Comparison of ENCODE assay signal across 8 cellular contexts in the genomic region with DNA sequence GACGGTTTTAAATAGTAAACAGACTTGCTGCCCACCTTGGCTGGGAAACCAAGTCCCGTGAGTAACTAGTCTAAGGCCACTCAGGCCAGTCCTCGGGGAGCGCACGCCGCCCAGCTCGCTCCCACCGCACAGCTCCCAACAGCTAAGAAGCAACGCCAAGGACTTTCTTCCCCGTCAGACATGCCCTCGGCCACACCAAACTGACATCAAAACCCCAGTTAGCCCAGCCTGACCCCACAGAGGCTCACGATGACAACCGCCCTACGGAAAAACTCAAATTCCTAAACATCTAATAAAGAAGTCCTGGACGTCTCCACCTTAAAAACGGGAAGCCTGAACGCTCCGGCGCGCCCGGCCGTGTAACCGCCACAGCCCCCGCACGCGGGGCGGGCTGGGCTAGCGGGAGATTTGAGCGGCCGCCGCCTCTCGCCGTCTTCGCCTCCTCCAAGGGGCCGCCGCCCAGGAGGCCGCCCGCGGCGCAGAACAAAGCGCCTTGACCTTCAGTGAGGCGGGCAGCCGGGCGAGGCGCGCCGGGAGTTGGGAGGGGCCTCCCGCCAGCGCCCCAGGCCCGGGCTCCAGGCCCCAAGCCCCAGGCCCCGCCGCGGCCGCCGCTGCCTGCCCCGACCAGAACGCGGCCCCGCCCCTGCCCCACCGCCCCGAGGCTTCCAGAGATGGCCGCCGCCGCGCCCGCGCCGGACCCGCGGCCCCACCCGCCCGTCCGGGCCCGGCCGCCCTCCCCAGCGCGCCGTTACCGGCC. TPM values are rescaled to one million over a fixed set of nuclear protein-coding genes. Genes with fewer than 3 reads are reported as not detected.
DNase-seq lines count a peak whose midpoint lies in the region; ATAC-seq and TF ChIP-seq lines count a peak whose summit lies in the region.

No MANE protein-coding gene starts in this region.

- H3K27ac ChIP-seq in BLaER1 treated with 17β-estradiol and CSF1 and Interleukin-3, amounts not matched to agents 10 nM and 100 nM = peak overlapping the region; percentile 69 to 96 (median 91)
- peak overlapping the region; percentile 81 for H3K27ac ChIP-seq in SJSA1
- H3K27ac ChIP-seq in duodenal mucosa (ENCODE audit: low read depth, low read length) = peak overlapping the region; percentile 94
- peak overlapping the region; percentile 80 to 97 for H3K27ac ChIP-seq in testis

- intact Hi-C loops in testis (cut with DNase I; ENCODE audit: low total_unique reads) = no loop called here

- peaks cover 5 to 23% (median 15%) of the 10 kb centered on the region in 11 experiments; a peak in 21 of 22 replicates for H3K36me3 ChIP-seq in BLaER1 treated with 17β-estradiol and CSF1 and Interleukin-3, amounts not matched to agents 10 nM and 100 nM
- H3K36me3 ChIP-seq in SJSA1 (peaks cover 38% of the 10 kb centered on the region), duodenal mucosa (ENCODE audit: control insufficient read depth in 1 of 2, insufficient read depth in 2 of 2, low read length in 2 of 2) (no peaks in the 10 kb centered on the region), testis (ENCODE audit: low read depth, missing control alignments) (no peaks in the 10 kb centered on the region)

- peak overlapping the region; percentile 74 to 89 (median 82) for H3K4me3 ChIP-seq in BLaER1 treated with 17β-estradiol and CSF1 and Interleukin-3, amounts not matched to agents 10 nM and 100 nM
- peak overlapping the region; percentile 93 for H3K4me3 ChIP-seq in SJSA1
- peak overlapping the region; percentile 84 to 94 for H3K4me3 ChIP-seq in duodenal mucosa (ENCODE audit: low read depth in 1 of 2, low read length in 2 of 2)
- peak overlapping the region; percentile 87 to 89 for H3K4me3 ChIP-seq in testis

- peaks cover 39 to 54% (median 49%) of the 10 kb centered on the region in 11 experiments for H4K20me1 ChIP-seq in BLaER1 treated with 17β-estradiol and CSF1 and Interleukin-3, amounts not matched to agents 10 nM and 100 nM

- peak overlapping the region; percentile 87 to 97 (median 94) for H3K9ac ChIP-seq in BLaER1 treated with 17β-estradiol and CSF1 and Interleukin-3, amounts not matched to agents 10 nM and 100 nM
- H3K9ac ChIP-seq in duodenal mucosa (ENCODE audit: low read depth in 1 of 2, low read length in 2 of 2) = peak overlapping the region; percentile 88 to 89

- no peak for TF ChIP-seq POLR2A in testis (IDR thresholded peaks at IDR 0.05)

- ATAC-seq in GM18907 (IDR thresholded peaks at IDR 0.05; ENCODE audit: unreplicated experiment) (peak; percentile 35), HG03108 (IDR thresholded peaks at IDR 0.05; ENCODE audit: unreplicated experiment) (peak; percentile 35)

- WGBS in testis, 2 donors = 0 to 1% methylated on average over 11 to 65 of the region's 79 CpGs

- H3K27me3 ChIP-seq in BLaER1 treated with 17β-estradiol and CSF1 and Interleukin-3, amounts not matched to agents 10 nM and 100 nM = no peaks in the 10 kb centered on the region
- H3K27me3 ChIP-seq in SJSA1 (replicated peaks) = no peaks in the 10 kb centered on the region
- no peaks in the 10 kb centered on the region for H3K27me3 ChIP-seq in duodenal mucosa (ENCODE audit: control insufficient read depth in 1 of 2, insufficient read depth in 2 of 2, low read length in 2 of 2)
- no peaks in the 10 kb centered on the region for H3K27me3 ChIP-seq in testis

- TF ChIP-seq CTCF in testis (IDR thresholded peaks at IDR 0.05) = no peak

- DNase-seq in SJSA1 (ENCODE audit: low read depth in 1 of 2, low spot score in 2 of 2) = peak in 1 of 2 experiments; percentile 78
- DNase-seq in medulla oblongata (ENCODE audit: extremely low spot score) = peak; percentile 39
- DNase-seq in testis = peak; percentile 63
- DNase-seq in stimulated activated CD4-positive, alpha-beta T cell treated with anti-CD3 and anti-CD28 coated beads, Interleukin-4, amount 100 ng/mL, for 1 hour = no peak

- peak overlapping the region; percentile 77 to 96 (median 88) for H3K4me2 ChIP-seq in BLaER1 treated with 17β-estradiol and CSF1 and Interleukin-3, amounts not matched to agents 10 nM and 100 nM

- H3K4me1 ChIP-seq in BLaER1 treated with 17β-estradiol and CSF1 and Interleukin-3, amounts not matched to agents 10 nM and 100 nM = peaks cover 31 to 53% (median 40%) of the 10 kb centered on the region in 10 experiments
- peaks cover 31% of the 10 kb centered on the region for H3K4me1 ChIP-seq in SJSA1 (replicated peaks)
- H3K4me1 ChIP-seq in duodenal mucosa (ENCODE audit: control insufficient read depth in 1 of 2, insufficient read depth in 2 of 2, low read length in 2 of 2) = peaks cover 35 to 38% of the 10 kb centered on the region in 2 donors
- peaks cover 36% of the 10 kb centered on the region for H3K4me1 ChIP-seq in testis

- H3K9me3 ChIP-seq in BLaER1 treated with 17β-estradiol and CSF1 and Interleukin-3, amounts not matched to agents 10 nM and 100 nM (replicated peaks in 1 of 11) = no peaks in the 10 kb centered on the region
- H3K9me3 ChIP-seq in SJSA1 (replicated peaks) (no peaks in the 10 kb centered on the region), duodenal mucosa (ENCODE audit: control insufficient read depth in 1 of 2, low read length in 2 of 2) (no peaks in the 10 kb centered on the region), testis (no peaks in the 10 kb centered on the region)

RNA-seq across cellular contexts. Expression of a gene that starts 0.5 kb away (rescaled TPM):
- total RNA-seq in SJSA1 (2014; rRNA removed; shearing (Covaris generic)) = 186 and 214 TPM in 2 replicates
- 100 to 1,000 TPM; 165 to 206 TPM for total RNA-seq in testis
- polyA plus RNA-seq in testis (ENCODE audit: insufficient read depth, low read depth, low replicate concordance) = 208 TPM
